Comparison of ENCODE assay signal across 26 cellular contexts in the genomic region with DNA sequence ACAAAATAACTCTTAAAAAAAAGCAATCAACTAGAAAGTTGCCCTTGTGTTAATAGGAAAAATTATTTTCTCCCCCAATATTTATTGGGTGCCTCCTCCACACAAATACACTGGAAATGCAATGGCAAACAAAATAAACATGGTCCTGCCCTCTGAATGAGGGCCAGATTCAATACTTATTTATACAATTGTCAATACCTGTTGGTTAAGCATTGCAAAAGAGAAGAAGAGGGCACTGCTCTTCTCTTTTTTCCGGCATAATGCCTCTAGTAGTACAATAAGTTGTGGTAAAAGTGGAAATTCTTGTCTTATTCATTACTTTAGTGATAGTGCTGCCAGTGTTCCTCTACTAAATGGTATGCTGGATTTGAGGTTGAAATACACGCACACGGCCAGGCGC.
"Had no signal": no experiment of that assay in that cellular context is flagged by ENCODE, and none has a peak within 500 bp of the region (broad histone marks: within the 10 kb centered on the region; RNA-seq: fewer than 3 reads in every experiment).

No MANE protein-coding gene starts in this region.

- H3K4me1 ChIP-seq: colonic mucosa, esophagus squamous epithelium, gastrocnemius medialis, heart left ventricle, left lung, lower lobe of right lung had no signal

- ATAC-seq: effector memory CD8-positive, alpha-beta T cell; esophagus mucosa; gastrocnemius medialis; heart left ventricle; left colon; left lung; left ventricle myocardium superior; lower lobe of right lung; mucosa of descending colon had no signal

- H3K27me3 ChIP-seq: colonic mucosa, gastrocnemius medialis, heart left ventricle, hepatocyte, left lung had no signal

- DNase-seq: colonic mucosa; cortex of kidney; effector CD8-positive, alpha-beta T cell; effector memory CD8-positive, alpha-beta T cell; endodermal cell; erythroblast; esophagus squamous epithelium; foreskin fibroblast; foreskin melanocyte; gastrocnemius medialis; heart left ventricle; hypothalamus; immature natural killer cell; islet precursor cell; kidney; kidney glomerular epithelial cell; left colon; left lung; left ventricle myocardium superior; lower lobe of right lung; mesenchymal stem cell; mucosa of descending colon had no signal

- H3K9me3 ChIP-seq: colonic mucosa, gastrocnemius medialis, mucosa of descending colon had no signal

- H3K4me2 ChIP-seq: hepatocyte had no signal

- H3K79me2 ChIP-seq: hepatocyte had no signal

- H2AFZ ChIP-seq: hepatocyte had no signal

- FAIRE-seq: endometrium had no signal

- H3K4me3 ChIP-seq: colonic mucosa, esophagus squamous epithelium, gastrocnemius medialis, heart left ventricle, hepatocyte, left lung, lower lobe of right lung, mucosa of descending colon had no signal

- H3K27ac ChIP-seq: colonic mucosa, epithelial cell of prostate, esophagus squamous epithelium, gastrocnemius medialis, heart left ventricle, hepatocyte, left lung, lower lobe of right lung had no signal

- H3K36me3 ChIP-seq: colonic mucosa, esophagus squamous epithelium, gastrocnemius medialis, heart left ventricle, left lung, lower lobe of right lung had no signal
